In genomic region chr16:13014516-13014915, GRCh38 we compare ENCODE assay signal across 36 cellular contexts.
DNase-seq lines count a peak whose midpoint lies in the region; ATAC-seq and TF ChIP-seq lines count a peak whose summit lies in the region.
"Had no signal": no experiment of that assay in that cellular context is flagged by ENCODE, and none has a peak within 500 bp of the region (broad histone marks: within the 10 kb centered on the region; RNA-seq: fewer than 3 reads in every experiment).

No MANE protein-coding gene starts in this region.

- no peak overlapping the region for H3K27ac ChIP-seq in PC-9
- H3K27ac ChIP-seq: 22Rv1, cardiac muscle cell, coronary artery, GM23248, hepatocyte, sigmoid colon, vagina had no signal

- no peaks in the 10 kb centered on the region for H3K27me3 ChIP-seq in PC-9 (ENCODE audit: insufficient read depth, low read depth)
- H3K27me3 ChIP-seq: cardiac muscle cell, hepatocyte, sigmoid colon, vagina had no signal

- H3K36me3 ChIP-seq in PC-9 (ENCODE audit: low read depth): no peaks in the 10 kb centered on the region
- H3K36me3 ChIP-seq: cardiac muscle cell, sigmoid colon, vagina had no signal

- no peaks in the 10 kb centered on the region for H3K36me3 Mint-ChIP-seq in endothelial cell (ENCODE audit: low read depth, unreplicated experiment)
- peaks cover 0 to 4% (median 0%) of the 10 kb centered on the region in 3 donors for H3K36me3 Mint-ChIP-seq in naive thymus-derived CD8-positive, alpha-beta T cell
- H3K36me3 Mint-ChIP-seq: activated naive CD8-positive, alpha-beta T cell treated with anti-CD3 and anti-CD28 coated beads for 36 hours had no signal

- no peaks in the 10 kb centered on the region for H3K9me2 ChIP-seq in PC-9 (ENCODE audit: insufficient read depth)
- H3K9me2 ChIP-seq: SK-N-SH had no signal

- H3K4me1 ChIP-seq in PC-9 (replicated peaks; ENCODE audit: insufficient read depth): no peaks in the 10 kb centered on the region
- H3K4me1 ChIP-seq: sigmoid colon, vagina had no signal

- no peak for ATAC-seq in naive thymus-derived CD8-positive, alpha-beta T cell
- ATAC-seq: activated CD8-positive, alpha-beta T cell treated with anti-CD3 and anti-CD28 coated beads for 36 hours; effector memory CD8-positive, alpha-beta T cell; esophagus mucosa; T-helper 17 cell had no signal

- H4K20me1 ChIP-seq in PC-9 (ENCODE audit: insufficient read depth): peaks cover 85% of the 10 kb centered on the region

- POLR2A ChIA-PET in PC-9 (lab: Charles Lee; ENCODE audit: unreplicated experiment): interaction anchor here (0.6 kb wide), 1 partner anchor 405 kb away, joined by 4 read pairs; no protein-coding TSS in a partner anchor
- POLR2A ChIA-PET in naive thymus-derived CD8-positive, alpha-beta T cell (lab: Charles Lee): no interaction called here

- no peaks in the 10 kb centered on the region for H3K4me1 Mint-ChIP-seq in endothelial cell (ENCODE audit: unreplicated experiment)
- peaks cover 0 to 1% (median 0%) of the 10 kb centered on the region in 4 donors for H3K4me1 Mint-ChIP-seq in naive thymus-derived CD8-positive, alpha-beta T cell
- H3K4me1 Mint-ChIP-seq: activated naive CD8-positive, alpha-beta T cell treated with anti-CD3 and anti-CD28 coated beads for 36 hours; T-helper 17 cell had no signal

- no peaks in the 10 kb centered on the region for H3K27me3 Mint-ChIP-seq in endothelial cell (ENCODE audit: unreplicated experiment)
- H3K27me3 Mint-ChIP-seq in naive thymus-derived CD8-positive, alpha-beta T cell: peaks cover 5 to 19% (median 7%) of the 10 kb centered on the region in 5 donors
- H3K27me3 Mint-ChIP-seq: effector memory CD8-positive, alpha-beta T cell; T-helper 17 cell had no signal

- H3K79me2 ChIP-seq in PC-9 (ENCODE audit: low read depth): peaks cover 67% of the 10 kb centered on the region
- H3K79me2 ChIP-seq: hepatocyte had no signal

- no peak overlapping the region for H3K27ac Mint-ChIP-seq in endothelial cell (ENCODE audit: unreplicated experiment)
- H3K27ac Mint-ChIP-seq in naive thymus-derived CD8-positive, alpha-beta T cell: no peak overlapping the region
- H3K27ac Mint-ChIP-seq: activated CD8-positive, alpha-beta T cell treated with anti-CD3 and anti-CD28 coated beads for 36 hours; activated naive CD8-positive, alpha-beta T cell treated with anti-CD3 and anti-CD28 coated beads for 36 hours; effector memory CD8-positive, alpha-beta T cell; T-helper 17 cell had no signal

- no TSS peak for BruUV-seq in PC-9 (replicated peaks; lab: Mats Ljungman, UMichigan)

- DNase-seq in NCI-H2107 treated with DMSO at 0.1 percent for 48 hours (lab: John Stamatoyannopoulos, UW; ENCODE audit: unreplicated experiment): peak; percentile 21
- no peak for DNase-seq in NCI-H2107 (lab: John Stamatoyannopoulos, UW)
- peak; percentile 27 to 44 for DNase-seq in PC-9
- DNase-seq in iPS DF 4.7 (ENCODE audit: extremely low read depth, low spot score): peak; percentile 69
- peak; percentile 80 for DNase-seq in putamen (ENCODE audit: low spot score)
- DNase-seq in stimulated activated naive CD4-positive, alpha-beta T cell treated with Interleukin-2 at 50 U/mL for 16 hours (lab: John Stamatoyannopoulos, UW): no peak
- no peak for DNase-seq in endothelial cell (ENCODE audit: low spot score)
- no peak for DNase-seq in naive thymus-derived CD8-positive, alpha-beta T cell
- DNase-seq: activated CD8-positive, alpha-beta T cell treated with anti-CD3 and anti-CD28 coated beads for 36 hours; activated effector memory CD4-positive, alpha-beta T cell treated with Interleukin-2 at 50 U/mL for 16 hours; activated naive CD8-positive, alpha-beta T cell treated with anti-CD3 and anti-CD28 coated beads for 36 hours; activated T-cell treated with anti-CD3 and anti-CD28 coated beads for 4 hours; aorta; effector memory CD8-positive, alpha-beta T cell; foreskin melanocyte; GM23248; IMR-90; kidney; NCI-H1092; NCI-H1694 treated with DMSO at 0.1 percent for 48 hours; NCI-H2227 treated with DMSO at 0.1 percent for 48 hours; NCI-H774; OCI-M1; posterior cingulate gyrus; sigmoid colon; SK-N-SH; stimulated activated naive CD4-positive, alpha-beta T cell; T-helper 17 cell had no signal

- no peak overlapping the region for H2AFZ ChIP-seq in PC-9
- H2AFZ ChIP-seq: GM23248, hepatocyte had no signal

- H3K4me3 ChIP-seq in PC-9: no peak overlapping the region
- H3K4me3 ChIP-seq: cardiac muscle cell, coronary artery, GM23248, hepatocyte, lung, sigmoid colon, vagina had no signal

- no peak overlapping the region for H3K4me3 Mint-ChIP-seq in endothelial cell (ENCODE audit: unreplicated experiment)
- H3K4me3 Mint-ChIP-seq in naive thymus-derived CD8-positive, alpha-beta T cell: no peak overlapping the region
- H3K4me3 Mint-ChIP-seq: activated CD8-positive, alpha-beta T cell treated with anti-CD3 and anti-CD28 coated beads for 36 hours; activated naive CD8-positive, alpha-beta T cell treated with anti-CD3 and anti-CD28 coated beads for 36 hours; effector memory CD8-positive, alpha-beta T cell; neural crest cell; T-helper 17 cell had no signal

- H3K9me3 ChIP-seq in PC-9 (ENCODE audit: insufficient read depth, low read depth): no peaks in the 10 kb centered on the region
- H3K9me3 ChIP-seq: sigmoid colon, SK-N-SH, vagina had no signal

- no peak for TF ChIP-seq CTCF in PC-9 (conservative IDR thresholded peaks at IDR 0.05)
- no peak for TF ChIP-seq CTCF in endothelial cell (IDR thresholded peaks at IDR 0.05; ENCODE audit: unreplicated experiment)

- H3K9me3 Mint-ChIP-seq in endothelial cell (ENCODE audit: unreplicated experiment): no peaks in the 10 kb centered on the region
- peaks cover 0 to 4% (median 0%) of the 10 kb centered on the region in 9 donors for H3K9me3 Mint-ChIP-seq in naive thymus-derived CD8-positive, alpha-beta T cell
- H3K9me3 Mint-ChIP-seq: activated CD8-positive, alpha-beta T cell treated with anti-CD3 and anti-CD28 coated beads for 36 hours; activated naive CD8-positive, alpha-beta T cell treated with anti-CD3 and anti-CD28 coated beads for 36 hours; effector memory CD8-positive, alpha-beta T cell; neural crest cell had no signal

- intact Hi-C loops in PC-9 (cut with micrococcal nuclease; ENCODE audit: unreplicated experiment): no loop called here

- CTCF ChIA-PET in PC-9 (lab: Charles Lee): no interaction called here

- H3F3A ChIP-seq in PC-9 (ENCODE audit: insufficient read depth, low read depth): peaks cover 8% of the 10 kb centered on the region; the same call in 1 of the 2 replicates

- H3K4me2 ChIP-seq in PC-9: no peak overlapping the region
- H3K4me2 ChIP-seq: hepatocyte, SK-N-SH had no signal

Comparison
In these comparisons a context has a peak if more than half of its experiments do, and no peak if none do; other contexts are left out.
1. DNase-seq: peak in NCI-H2107 treated with DMSO at 0.1 percent for 48 hours (single experiment), PC-9 (2 of 2), iPS DF 4.7 (single experiment) and putamen (single experiment); none in NCI-H2107 (single experiment), stimulated activated naive CD4-positive, alpha-beta T cell treated with Interleukin-2 at 50 U/mL for 16 hours (single experiment), endothelial cell (single experiment) and naive thymus-derived CD8-positive, alpha-beta T cell (0 of 10).